18 cellular contexts compared by ENCODE assay signal in genomic region chr17:10001296-10001904, GRCh38.
"Had no signal": no experiment of that assay in that cellular context is flagged by ENCODE, and none has a peak within 500 bp of the region (broad histone marks: within the 10 kb centered on the region; RNA-seq: fewer than 3 reads in every experiment).

No MANE protein-coding gene starts in this region.

- H3K9me3 ChIP-seq: left lung, prostate gland, suprapubic skin, upper lobe of left lung had no signal

- ATAC-seq: activated CD4-positive, CD25-positive, alpha-beta regulatory T cell treated with anti-CD3 and anti-CD28 coated beads, Interleukin-2, amount 50 U/mL, for 24 hours; left lung had no signal

- H3K9me3 Mint-ChIP-seq: activated T-helper 1 cell treated with anti-CD3 and anti-CD28 coated beads, Interleukin-12 subunit alpha, Interleukin-12 subunit beta, Interleukin-2, Interleukin-4 antibody, amounts not matched to agents 30 ng/mL and 10 ng/mL and 1 ng/mL, durations not matched to agents 14 hours and 24 hours and 36 hours; nephron; stimulated activated naive CD8-positive, alpha-beta T cell treated with anti-CD3 and anti-CD28 coated beads, Interleukin-15, Interleukin-2, amounts not matched to agents 100 ng/mL and 50 ng/mL, for 24 hours had no signal

- H3K4me3 Mint-ChIP-seq: activated T-helper 1 cell treated with anti-CD3 and anti-CD28 coated beads, Interleukin-12 subunit alpha, Interleukin-12 subunit beta, Interleukin-2, Interleukin-4 antibody, amounts not matched to agents 30 ng/mL and 10 ng/mL and 1 ng/mL, durations not matched to agents 14 hours and 24 hours and 36 hours; nephron; stimulated activated naive CD8-positive, alpha-beta T cell treated with anti-CD3 and anti-CD28 coated beads, Interleukin-15, Interleukin-2, amounts not matched to agents 100 ng/mL and 50 ng/mL, for 24 hours had no signal

- H3K27me3 Mint-ChIP-seq: stimulated activated naive CD8-positive, alpha-beta T cell treated with anti-CD3 and anti-CD28 coated beads, Interleukin-15, Interleukin-2, amounts not matched to agents 100 ng/mL and 50 ng/mL, for 24 hours had no signal

- H3K4me3 ChIP-seq: left lung, prostate gland, suprapubic skin, upper lobe of left lung had no signal

- H3K27ac ChIP-seq: left lung, prostate gland, suprapubic skin, upper lobe of left lung had no signal

- H3K27me3 ChIP-seq: left lung, suprapubic skin, upper lobe of left lung had no signal

- DNase-seq: activated CD4-positive, alpha-beta T cell treated with anti-CD3 and anti-CD28 coated beads, Interleukin-2, amount 50 U/mL, for 1 hour; activated naive CD4-positive, alpha-beta T cell treated with Interleukin-2 at 50 U/mL for 16 hours; aorta; dermis blood vessel endothelial cell; left lung; mesenchymal stem cell; occipital lobe; right cardiac atrium; small intestine; stimulated activated CD4-positive, alpha-beta T cell treated with anti-CD3 and anti-CD28 coated beads, Interleukin-4, amount 100 ng/mL, for 4 hours; stimulated activated CD8-positive, alpha-beta memory T cell treated with anti-CD3 and anti-CD28 coated beads, Interleukin-4, amount 100 ng/mL, for 48 hours; upper lobe of left lung had no signal

- H3K4me1 ChIP-seq: prostate gland had no signal

- H3K36me3 ChIP-seq: left lung, prostate gland, suprapubic skin, upper lobe of left lung had no signal

- H3K27ac Mint-ChIP-seq: activated T-helper 1 cell treated with anti-CD3 and anti-CD28 coated beads, Interleukin-12 subunit alpha, Interleukin-12 subunit beta, Interleukin-2, Interleukin-4 antibody, amounts not matched to agents 30 ng/mL and 10 ng/mL and 1 ng/mL, durations not matched to agents 14 hours and 24 hours and 36 hours; stimulated activated naive CD8-positive, alpha-beta T cell treated with anti-CD3 and anti-CD28 coated beads, Interleukin-15, Interleukin-2, amounts not matched to agents 100 ng/mL and 50 ng/mL, for 24 hours had no signal
